In the genomic region with DNA sequence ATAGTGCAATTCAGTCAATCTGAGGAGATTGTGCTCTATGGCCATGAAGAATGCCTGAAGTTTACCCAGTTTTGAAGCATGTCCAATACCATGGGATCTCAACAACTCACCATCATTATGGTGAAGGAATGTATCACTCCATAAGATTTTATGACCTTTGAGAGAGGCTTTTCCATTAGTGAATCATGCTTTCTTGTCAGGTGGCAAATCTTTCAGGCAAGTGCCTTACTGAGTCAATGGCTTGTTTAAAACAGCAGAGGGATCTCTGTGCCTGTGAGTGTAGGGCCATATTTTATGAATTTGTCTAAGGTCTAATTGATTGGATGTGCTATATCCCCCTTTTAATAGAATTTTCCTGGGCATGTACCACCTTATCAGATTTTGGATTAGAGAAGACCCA, we compare ENCODE assay signal across 1 cellular context.
TF ChIP-seq lines count a peak whose summit lies in the region.

No MANE protein-coding gene starts in this region.

TF ChIP-seq in IMR-90, 13 proteins besides CTCF, POLR2A, EP300 and RAD21:
- TF ChIP-seq MAFK (IDR thresholded peaks at IDR 0.05; ENCODE audit: low read depth, low read length) = no peak
- TF ChIP-seq, protein P1, sequence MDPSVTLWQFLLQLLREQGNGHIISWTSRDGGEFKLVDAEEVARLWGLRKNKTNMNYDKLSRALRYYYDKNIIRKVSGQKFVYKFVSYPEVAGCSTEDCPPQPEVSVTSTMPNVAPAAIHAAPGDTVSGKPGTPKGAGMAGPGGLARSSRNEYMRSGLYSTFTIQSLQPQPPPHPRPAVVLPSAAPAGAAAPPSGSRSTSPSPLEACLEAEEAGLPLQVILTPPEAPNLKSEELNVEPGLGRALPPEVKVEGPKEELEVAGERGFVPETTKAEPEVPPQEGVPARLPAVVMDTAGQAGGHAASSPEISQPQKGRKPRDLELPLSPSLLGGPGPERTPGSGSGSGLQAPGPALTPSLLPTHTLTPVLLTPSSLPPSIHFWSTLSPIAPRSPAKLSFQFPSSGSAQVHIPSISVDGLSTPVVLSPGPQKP (IDR thresholded peaks at IDR 0.05; ENCODE audit: borderline replicate concordance, low read depth, low read length) = no peak
- TF ChIP-seq MAZ (IDR thresholded peaks at IDR 0.05; ENCODE audit: borderline replicate concordance, low read depth, low read length) = no peak
- TF ChIP-seq BHLHE40 (IDR thresholded peaks at IDR 0.05; ENCODE audit: low read depth, low read length) = no peak
- no peak for TF ChIP-seq RCOR1 (IDR thresholded peaks at IDR 0.05; ENCODE audit: insufficient replicate concordance, low read length)
- no peak for TF ChIP-seq SMC3 (IDR thresholded peaks at IDR 0.05; ENCODE audit: low read depth, low read length)
- TF ChIP-seq CEBPB (IDR thresholded peaks at IDR 0.05; ENCODE audit: low read depth, low read length) = no peak
- TF ChIP-seq, protein P2, sequence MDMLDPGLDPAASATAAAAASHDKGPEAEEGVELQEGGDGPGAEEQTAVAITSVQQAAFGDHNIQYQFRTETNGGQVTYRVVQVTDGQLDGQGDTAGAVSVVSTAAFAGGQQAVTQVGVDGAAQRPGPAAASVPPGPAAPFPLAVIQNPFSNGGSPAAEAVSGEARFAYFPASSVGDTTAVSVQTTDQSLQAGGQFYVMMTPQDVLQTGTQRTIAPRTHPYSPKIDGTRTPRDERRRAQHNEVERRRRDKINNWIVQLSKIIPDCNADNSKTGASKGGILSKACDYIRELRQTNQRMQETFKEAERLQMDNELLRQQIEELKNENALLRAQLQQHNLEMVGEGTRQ (IDR thresholded peaks at IDR 0.05; ENCODE audit: low read depth, low read length) = no peak
- no peak for TF ChIP-seq RFX5 (IDR thresholded peaks at IDR 0.05; ENCODE audit: low read depth, low read length)
- no peak for TF ChIP-seq NFE2L2 (IDR thresholded peaks at IDR 0.05; ENCODE audit: low read depth, low read length)
- no peak for TF ChIP-seq MXI1 (IDR thresholded peaks at IDR 0.05; ENCODE audit: borderline replicate concordance, low read depth, low read length)
- no peak for TF ChIP-seq CHD1 (IDR thresholded peaks at IDR 0.05; ENCODE audit: low read depth, low read length)
- no peak for TF ChIP-seq FOS (IDR thresholded peaks at IDR 0.05; ENCODE audit: low read depth, low read length)
